27 cellular contexts compared by ENCODE assay signal in the genomic region with DNA sequence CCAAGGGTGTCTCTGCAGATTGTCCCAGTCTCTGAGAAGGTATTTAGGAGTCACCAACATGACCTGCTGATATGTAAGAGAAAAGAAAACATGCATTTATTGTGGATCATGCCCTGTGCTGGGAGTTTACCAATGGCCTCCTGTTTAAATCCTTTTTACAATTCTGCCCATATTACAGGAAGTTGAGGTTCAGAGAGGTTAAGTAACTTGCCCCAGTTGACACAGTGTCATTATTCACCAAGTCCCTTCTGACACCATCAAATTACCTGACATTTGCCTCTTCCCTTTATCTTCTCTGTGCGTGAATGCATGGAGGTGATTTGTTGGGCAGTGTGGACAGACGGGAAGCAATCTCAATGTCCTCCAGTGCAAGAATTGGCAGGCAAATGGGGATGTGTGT. TPM values are rescaled to one million over a fixed set of nuclear protein-coding genes. Genes with fewer than 3 reads are reported as not detected.
DNase-seq lines count a peak whose midpoint lies in the region; ATAC-seq, FAIRE-seq and TF ChIP-seq lines count a peak whose summit lies in the region.
"Had no signal": no experiment of that assay in that cellular context is flagged by ENCODE, and none has a peak within 500 bp of the region (broad histone marks: within the 10 kb centered on the region; RNA-seq: fewer than 3 reads in every experiment).

No MANE protein-coding gene starts in this region.

- no peaks in the 10 kb centered on the region for H3K27me3 ChIP-seq in colonic mucosa
- no peaks in the 10 kb centered on the region for H3K27me3 ChIP-seq in right lobe of liver
- no peaks in the 10 kb centered on the region for H3K27me3 ChIP-seq in small intestine (ENCODE audit: control insufficient read depth in 2 of 2, insufficient read depth in 2 of 2, low read length in 2 of 2)
- H3K27me3 ChIP-seq: adrenal gland, tibial artery had no signal

- H3K36me3 ChIP-seq in colonic mucosa = no peaks in the 10 kb centered on the region
- H3K36me3 ChIP-seq in right lobe of liver = no peaks in the 10 kb centered on the region
- H3K36me3 ChIP-seq in small intestine (ENCODE audit: control insufficient read depth in 2 of 2, insufficient read depth in 2 of 2, low read length in 2 of 2) = no peaks in the 10 kb centered on the region
- H3K36me3 ChIP-seq: adrenal gland, tibial artery had no signal

- H3K27ac ChIP-seq in colonic mucosa = peak overlapping the region; percentile 86
- H3K27ac ChIP-seq in right lobe of liver = peak overlapping the region in 2 of 3 donors; percentile 39 to 46
- H3K27ac ChIP-seq in small intestine (ENCODE audit: low read depth in 1 of 2, low read length in 1 of 2) = peak overlapping the region; percentile 42 to 95
- H3K27ac ChIP-seq: adrenal gland, tibial artery had no signal

- WGBS in right lobe of liver (ENCODE audit: insufficient coverage, low coverage, low lambda C conversion rate, missing lambda C conversion rate) = 28% methylated on average over 2 of the region's 2 CpGs
- WGBS in small intestine, 3 donors = 20 to 72% (median 37%) methylated on average over 2 of the region's 2 CpGs

- FAIRE-seq in small intestine (lab: Jason Lieb, UNC) = no peak
- FAIRE-seq: GM12878 had no signal

- intact Hi-C loops in colonic mucosa (cut with DNase I) = no loop called here
- intact Hi-C loops in right lobe of liver (cut with DNase I) = no loop called here

- ATAC-seq in right lobe of liver = peak in 2 of 4 donors; percentile 46 to 47
- ATAC-seq: GM12878, GM23338 had no signal

- TF ChIP-seq CTCF in colonic mucosa (IDR thresholded peaks at IDR 0.05) = no peak
- TF ChIP-seq CTCF in right lobe of liver (IDR thresholded peaks at IDR 0.05) = no peak

- H3K4me3 ChIP-seq in colonic mucosa = no peak overlapping the region
- H3K4me3 ChIP-seq in right lobe of liver = no peak overlapping the region
- H3K4me3 ChIP-seq in small intestine (ENCODE audit: low read depth in 1 of 2, low read length in 2 of 2) = no peak overlapping the region
- H3K4me3 ChIP-seq: adrenal gland, GM12878, GM23338, smooth muscle cell, tibial artery had no signal

- peaks cover 27% of the 10 kb centered on the region for H3K4me1 ChIP-seq in colonic mucosa
- peaks cover 0 to 40% (median 11%) of the 10 kb centered on the region in 4 donors for H3K4me1 ChIP-seq in right lobe of liver
- peaks cover 2 to 13% of the 10 kb centered on the region in 2 donors for H3K4me1 ChIP-seq in small intestine (ENCODE audit: control insufficient read depth in 2 of 2, insufficient read depth in 1 of 2, low read depth in 1 of 2, low read length in 1 of 2)

- H3K9ac ChIP-seq in colonic mucosa (ENCODE audit: low read depth in 2 of 2, low read length in 2 of 2) = peak overlapping the region in 1 of 2 donors; percentile 57

- DNase-seq in SKM-1 (lab: John Stamatoyannopoulos, UW; ENCODE audit: unreplicated experiment) (peak; percentile 22), SKM-1 treated with dmso at 0.1 percent for 144 hours (lab: John Stamatoyannopoulos, UW; ENCODE audit: unreplicated experiment) (no peak), colonic mucosa (no peak), right lobe of liver (no peak), small intestine (peak; percentile 54), epidermal melanocyte (ENCODE audit: insufficient read length, low spot score) (no peak), SIG-M5 (lab: John Stamatoyannopoulos, UW) (no peak), germinal center (ENCODE audit: low spot score) (no peak)
- DNase-seq: 8988T; activated CD4-positive, CD25-positive, alpha-beta regulatory T cell treated with anti-CD3 and anti-CD28 coated beads, Interleukin-2, amount 50 U/mL, for 72 hours; activated CD8-positive, alpha-beta memory T cell treated with anti-CD3 and anti-CD28 coated beads for 24 hours; activated T-cell treated with anti-CD3 and anti-CD28 coated beads, Interleukin-2, amount 50 U/mL, for 1 hour; adrenal gland; CD4-positive, alpha-beta T cell; cerebellar nuclear complex; effector CD4-positive, alpha-beta T cell; EL; erythroblast; NCI-H1105 treated with DMSO at 0.1 percent for 48 hours; NCI-H2029; NCI-H2227 treated with DMSO at 0.1 percent for 48 hours; NCI-H748 treated with DMSO at 0.1 percent for 48 hours; stimulated activated CD4-positive, alpha-beta T cell treated with anti-CD3 and anti-CD28 coated beads, Interleukin-1b, Interleukin-23, amount 100 ng/mL, for 48 hours had no signal

- TF ChIP-seq POLR2A in right lobe of liver (IDR thresholded peaks at IDR 0.05) = no peak

- H3K9me3 ChIP-seq in colonic mucosa (no peaks in the 10 kb centered on the region), right lobe of liver (no peaks in the 10 kb centered on the region), small intestine (ENCODE audit: control insufficient read depth, low read depth) (no peaks in the 10 kb centered on the region)
- H3K9me3 ChIP-seq: adrenal gland, tibial artery had no signal

RNA-seq across cellular contexts. Expression of a gene that starts 27.3 kb away (rescaled TPM):
- total RNA-seq in colonic mucosa (10 to 100 TPM; 35.0 to 43.7 TPM), right lobe of liver (10 to 100 TPM in 1 of 6 experiments, 1 to 10 TPM in 5; 4.7 to 17.1 (median 7.4) TPM)
- polyA plus RNA-seq in small intestine = 10 to 100 TPM; 10.3 to 19.7 (median 18.0) TPM

Comparison
In these comparisons a context has a peak if more than half of its experiments do, and no peak if none do; other contexts are left out.
1. DNase-seq: peak in SKM-1 (single experiment) and small intestine (single experiment); none in SKM-1 treated with dmso at 0.1 percent for 144 hours (single experiment), colonic mucosa (single experiment), right lobe of liver (0 of 3), epidermal melanocyte (single experiment), SIG-M5 (single experiment) and germinal center (single experiment).
2. Peak in every context shown above with its lines, with median percentiles within 50 percentile points of each other: H3K27ac ChIP-seq.